19 cellular contexts compared by ENCODE assay signal in the genomic region with DNA sequence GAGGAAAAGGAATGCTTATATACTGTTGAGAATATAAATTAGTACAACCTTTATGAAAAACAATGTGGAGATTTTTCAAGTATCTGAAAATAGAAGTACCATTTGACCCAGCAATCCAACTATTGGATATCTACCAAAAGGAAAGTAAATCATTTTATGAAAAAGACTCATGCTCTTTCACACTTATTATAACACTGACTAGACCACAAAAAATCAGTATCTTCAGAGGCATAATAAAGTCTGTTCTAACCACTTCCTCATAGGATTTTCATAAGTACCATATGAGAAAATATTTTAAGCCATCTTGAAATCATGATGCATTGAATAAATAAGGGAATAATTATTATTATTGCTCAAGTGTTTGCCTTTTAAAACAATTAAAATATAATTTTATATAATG.
"Had no signal": no experiment of that assay in that cellular context is flagged by ENCODE, and none has a peak within 500 bp of the region (broad histone marks: within the 10 kb centered on the region; RNA-seq: fewer than 3 reads in every experiment).

No MANE protein-coding gene starts in this region.

- H3K27ac Mint-ChIP-seq: activated CD4-positive, alpha-beta memory T cell treated with anti-CD3 and anti-CD28 coated beads, Interleukin-2, amount 10 ng/mL, durations not matched to agents 7 days and 5 days; activated CD4-positive, alpha-beta T cell treated with anti-CD3 and anti-CD28 coated beads, Interleukin-2, amount 10 ng/mL, durations not matched to agents 24 days and 14 days; activated naive CD8-positive, alpha-beta T cell treated with anti-CD3 and anti-CD28 coated beads, Interleukin-2, amount 50 U/mL, for 24 hours; activated T-cell treated with anti-CD3 and anti-CD28 coated beads, Interleukin-2, amount 50 U/mL, for 72 hours; brain; memory B cell; natural killer cell treated with Interleukin-12 subunit alpha and Interleukin-12 subunit beta and Interleukin-15 and Interleukin-18, amount 100 ng/mL, for 72 hours; stimulated activated naive B cell treated with anti-CD40 and anti-IgM and Interleukin-4, amounts not matched to agents 10 μg/mL and 1 μg/mL and 100 μg/mL, for 72 hours; type B pancreatic cell had no signal

- H3K27me3 Mint-ChIP-seq: activated CD4-positive, alpha-beta memory T cell treated with anti-CD3 and anti-CD28 coated beads, Interleukin-2, amount 10 ng/mL, durations not matched to agents 7 days and 5 days; activated CD4-positive, alpha-beta T cell treated with anti-CD3 and anti-CD28 coated beads, Interleukin-2, amount 10 ng/mL, durations not matched to agents 24 days and 14 days; activated naive CD8-positive, alpha-beta T cell treated with anti-CD3 and anti-CD28 coated beads, Interleukin-2, amount 50 U/mL, for 24 hours; brain; memory B cell; natural killer cell treated with Interleukin-12 subunit alpha and Interleukin-12 subunit beta and Interleukin-15 and Interleukin-18, amount 100 ng/mL, for 72 hours; stimulated activated naive B cell treated with anti-CD40 and anti-IgM and Interleukin-4, amounts not matched to agents 10 μg/mL and 1 μg/mL and 100 μg/mL, for 72 hours; type B pancreatic cell had no signal

- FAIRE-seq: endometrium, keratinocyte had no signal

- DNase-seq: activated CD4-positive, alpha-beta memory T cell treated with anti-CD3 and anti-CD28 coated beads, Interleukin-2, amount 10 ng/mL, durations not matched to agents 7 days and 5 days; activated CD4-positive, alpha-beta T cell treated with anti-CD3 and anti-CD28 coated beads, Interleukin-2, amount 10 ng/mL, durations not matched to agents 24 days and 14 days; activated effector memory CD4-positive, alpha-beta T cell treated with anti-CD3 and anti-CD28 coated beads, Interleukin-2, amount 50 U/mL, for 16 hours; activated naive CD4-positive, alpha-beta T cell treated with anti-CD3 and anti-CD28 coated beads, Interleukin-2, amount 50 U/mL, for 16 hours; activated naive CD8-positive, alpha-beta T cell treated with anti-CD3 and anti-CD28 coated beads, Interleukin-2, amount 50 U/mL, for 24 hours; activated T-cell treated with anti-CD3 and anti-CD28 coated beads, Interleukin-2, amount 50 U/mL, for 72 hours; anterior cingulate cortex; heart right ventricle; left colon; stimulated activated CD4-positive, alpha-beta T cell treated with anti-CD3 and anti-CD28 coated beads, Interleukin-2, amount 100 ng/mL, for 48 hours; stimulated activated CD8-positive, alpha-beta memory T cell treated with anti-CD3 and anti-CD28 coated beads, Interleukin-4, amount 100 ng/mL, for 48 hours; stimulated activated naive B cell treated with anti-CD40 and anti-IgM and Interleukin-4, amounts not matched to agents 10 μg/mL and 1 μg/mL and 100 μg/mL, for 72 hours had no signal

- H3K4me3 Mint-ChIP-seq: activated CD4-positive, alpha-beta memory T cell treated with anti-CD3 and anti-CD28 coated beads, Interleukin-2, amount 10 ng/mL, durations not matched to agents 7 days and 5 days; activated CD4-positive, alpha-beta T cell treated with anti-CD3 and anti-CD28 coated beads, Interleukin-2, amount 10 ng/mL, durations not matched to agents 24 days and 14 days; activated naive CD8-positive, alpha-beta T cell treated with anti-CD3 and anti-CD28 coated beads, Interleukin-2, amount 50 U/mL, for 24 hours; activated T-cell treated with anti-CD3 and anti-CD28 coated beads, Interleukin-2, amount 50 U/mL, for 72 hours; brain; memory B cell; natural killer cell treated with Interleukin-12 subunit alpha and Interleukin-12 subunit beta and Interleukin-15 and Interleukin-18, amount 100 ng/mL, for 72 hours; stimulated activated naive B cell treated with anti-CD40 and anti-IgM and Interleukin-4, amounts not matched to agents 10 μg/mL and 1 μg/mL and 100 μg/mL, for 72 hours; type B pancreatic cell had no signal

- ATAC-seq: activated CD4-positive, CD25-positive, alpha-beta regulatory T cell treated with anti-CD3 and anti-CD28 coated beads, Interleukin-2, amount 50 U/mL, for 24 hours; activated naive CD8-positive, alpha-beta T cell treated with anti-CD3 and anti-CD28 coated beads, Interleukin-2, amount 50 U/mL, for 24 hours; activated T-cell treated with anti-CD3 and anti-CD28 coated beads, Interleukin-2, amount 50 U/mL, for 72 hours; heart right ventricle; left colon; natural killer cell treated with Interleukin-12 subunit alpha and Interleukin-12 subunit beta and Interleukin-15 and Interleukin-18, amount 100 ng/mL, for 72 hours; stimulated activated naive B cell treated with anti-CD40 and anti-IgM and Interleukin-4, amounts not matched to agents 10 μg/mL and 1 μg/mL and 100 μg/mL, for 72 hours had no signal

- H3K36me3 Mint-ChIP-seq: brain; memory B cell; natural killer cell treated with Interleukin-12 subunit alpha and Interleukin-12 subunit beta and Interleukin-15 and Interleukin-18, amount 100 ng/mL, for 72 hours; stimulated activated naive B cell treated with anti-CD40 and anti-IgM and Interleukin-4, amounts not matched to agents 10 μg/mL and 1 μg/mL and 100 μg/mL, for 72 hours had no signal

- H3K9me3 Mint-ChIP-seq: activated CD4-positive, alpha-beta memory T cell treated with anti-CD3 and anti-CD28 coated beads, Interleukin-2, amount 10 ng/mL, durations not matched to agents 7 days and 5 days; activated CD4-positive, alpha-beta T cell treated with anti-CD3 and anti-CD28 coated beads, Interleukin-2, amount 10 ng/mL, durations not matched to agents 24 days and 14 days; activated naive CD8-positive, alpha-beta T cell treated with anti-CD3 and anti-CD28 coated beads, Interleukin-2, amount 50 U/mL, for 24 hours; activated T-cell treated with anti-CD3 and anti-CD28 coated beads, Interleukin-2, amount 50 U/mL, for 72 hours; brain; memory B cell; stimulated activated naive B cell treated with anti-CD40 and anti-IgM and Interleukin-4, amounts not matched to agents 10 μg/mL and 1 μg/mL and 100 μg/mL, for 72 hours; type B pancreatic cell had no signal

- H3K4me1 Mint-ChIP-seq: activated CD4-positive, alpha-beta memory T cell treated with anti-CD3 and anti-CD28 coated beads, Interleukin-2, amount 10 ng/mL, durations not matched to agents 7 days and 5 days; activated CD4-positive, alpha-beta T cell treated with anti-CD3 and anti-CD28 coated beads, Interleukin-2, amount 10 ng/mL, durations not matched to agents 24 days and 14 days; activated naive CD8-positive, alpha-beta T cell treated with anti-CD3 and anti-CD28 coated beads, Interleukin-2, amount 50 U/mL, for 24 hours; brain; memory B cell; stimulated activated naive B cell treated with anti-CD40 and anti-IgM and Interleukin-4, amounts not matched to agents 10 μg/mL and 1 μg/mL and 100 μg/mL, for 72 hours had no signal
